19 cellular contexts compared by ENCODE assay signal in genomic region chr4:150039790-150040189, GRCh38. TPM values are rescaled to one million over a fixed set of nuclear protein-coding genes. Genes with fewer than 3 reads are reported as not detected.
DNase-seq lines count a peak whose midpoint lies in the region; ATAC-seq and TF ChIP-seq lines count a peak whose summit lies in the region.
"Had no signal": no experiment of that assay in that cellular context is flagged by ENCODE, and none has a peak within 500 bp of the region (broad histone marks: within the 10 kb centered on the region; RNA-seq: fewer than 3 reads in every experiment).

No MANE protein-coding gene starts in this region.

- no peak overlapping the region for H4K91ac ChIP-seq in neuronal stem cell (ENCODE audit: low read depth, low read length, poor library complexity)

- H2BK15ac ChIP-seq in neuronal stem cell (ENCODE audit: low read length), result no peak overlapping the region

- no CpG with 5 or more reads among the region's 1 CpG for WGBS in neuronal stem cell (ENCODE audit: extremely low coverage in 2 of 2, insufficient read length in 2 of 2, insufficient replicate concordance in 1 of 2), 2 donors
- 82% methylated on average over 1 of the region's 1 CpG for WGBS in SK-N-SH (ENCODE audit: low lambda C conversion rate)

- TF ChIP-seq EP300 in SK-N-SH (IDR thresholded peaks at IDR 0.05; ENCODE audit: borderline replicate concordance in 1 of 2, low read depth in 1 of 2, low read length in 1 of 2), result no peak

- H3K23ac ChIP-seq in neuronal stem cell (ENCODE audit: low read depth, low read length, poor library complexity), result no peak overlapping the region

- POLR2A ChIA-PET in SK-N-SH (lab: Yijun Ruan, JAX), result no interaction called here

- no peak overlapping the region for H2BK5ac ChIP-seq in neuronal stem cell (ENCODE audit: low read length)

- no peak overlapping the region for H3K18ac ChIP-seq in neuronal stem cell (ENCODE audit: low read length)

- no peaks in the 10 kb centered on the region for H3K9me3 ChIP-seq in neuronal stem cell (replicated peaks in 1 of 2; ENCODE audit: control insufficient read depth in 2 of 2, insufficient read depth in 1 of 2, low read depth in 1 of 2, low read length in 2 of 2)
- no peaks in the 10 kb centered on the region for H3K9me3 ChIP-seq in SK-N-SH
- H3K9me3 ChIP-seq: heart right ventricle, tibial nerve had no signal

- no peaks in the 10 kb centered on the region for H3K9me2 ChIP-seq in SK-N-SH

- H3K79me2 ChIP-seq in SK-N-SH (ENCODE audit: insufficient read depth), result no peaks in the 10 kb centered on the region

- H3K4me3 ChIP-seq in neuronal stem cell (ENCODE audit: low read length in 2 of 2) (no peak overlapping the region), SK-N-SH (ENCODE audit: low read depth in 2 of 2, low read length in 1 of 2) (no peak overlapping the region)
- H3K4me3 ChIP-seq: heart right ventricle, PC-9, tibial nerve had no signal

- H2AFZ ChIP-seq in neuronal stem cell (ENCODE audit: low read length), result no peak overlapping the region
- H2AFZ ChIP-seq in SK-N-SH (ENCODE audit: low read depth), result no peak overlapping the region
- H2AFZ ChIP-seq: PC-9 had no signal

- TF ChIP-seq POLR2A in Raji (IDR thresholded peaks at IDR 0.05; ENCODE audit: insufficient read depth, low read depth, low read length), result peak; percentile 32; the same call in 1 of the 2 replicates

- H3K4me1 ChIP-seq in neuronal stem cell (ENCODE audit: control insufficient read depth in 2 of 2, insufficient read depth in 1 of 2, low read depth in 1 of 2, low read length in 2 of 2) (no peaks in the 10 kb centered on the region), SK-N-SH (ENCODE audit: control insufficient read depth in 1 of 2, insufficient read depth in 2 of 2, low read depth in 1 of 2, low read length in 1 of 2) (no peaks in the 10 kb centered on the region)
- H3K4me1 ChIP-seq: heart right ventricle, tibial nerve had no signal

- H3K4ac ChIP-seq in neuronal stem cell (ENCODE audit: low read length), result no peak overlapping the region

- no peaks in the 10 kb centered on the region for H4K20me1 ChIP-seq in SK-N-SH (ENCODE audit: insufficient read depth)

- no peak overlapping the region for H2AK5ac ChIP-seq in neuronal stem cell (ENCODE audit: low read depth, low read length)

- no peak overlapping the region for H3K14ac ChIP-seq in neuronal stem cell (ENCODE audit: low read length)

- no peaks in the 10 kb centered on the region for H3F3A ChIP-seq in SK-N-SH (replicated peaks; ENCODE audit: insufficient read depth)

- no peak overlapping the region for H2BK12ac ChIP-seq in neuronal stem cell (ENCODE audit: low read length)

- H3K4me2 ChIP-seq in neuronal stem cell (ENCODE audit: insufficient read depth, low read length, poor library complexity, severe bottlenecking) (no peak overlapping the region), SK-N-SH (no peak overlapping the region)
- H3K4me2 ChIP-seq: PC-9 had no signal

- H3K36me3 ChIP-seq in neuronal stem cell (replicated peaks in 1 of 2; ENCODE audit: control insufficient read depth in 2 of 2, insufficient read depth in 2 of 2, low read length in 2 of 2), result no peaks in the 10 kb centered on the region
- H3K36me3 ChIP-seq in SK-N-SH (replicated peaks in 1 of 2; ENCODE audit: control insufficient read depth in 1 of 2, insufficient read depth in 2 of 2, low read length in 1 of 2), result no peaks in the 10 kb centered on the region
- H3K36me3 ChIP-seq: heart right ventricle, tibial nerve had no signal

- TF ChIP-seq RAD21 in SK-N-SH (IDR thresholded peaks at IDR 0.05; ENCODE audit: low read length), result no peak

- H3K9ac ChIP-seq in neuronal stem cell (ENCODE audit: low read depth, low read length, poor library complexity) (no peak overlapping the region), SK-N-SH (no peak overlapping the region)

- DNase-seq in DMS53 (lab: John Stamatoyannopoulos, UW) (peak; percentile 26), DMS53 treated with DMSO at 0.1 percent for 48 hours (lab: John Stamatoyannopoulos, UW; ENCODE audit: unreplicated experiment) (no peak), NAMALWA (ENCODE audit: low spot score) (peak; percentile 95), G401 (ENCODE audit: low spot score) (no peak), neuronal stem cell (ENCODE audit: low spot score) (no peak), SK-N-SH (no peak)
- DNase-seq: activated CD4-positive, alpha-beta T cell treated with anti-CD3 and anti-CD28 coated beads for 36 hours; activated CD8-positive, alpha-beta memory T cell treated with anti-CD3 and anti-CD28 coated beads, Interleukin-2, amount 50 U/mL, for 4 hours; anterior cingulate cortex; heart right ventricle; mammary epithelial cell; NCI-H1417 treated with DMSO at 0.1 percent for 48 hours; PC-9; stimulated activated naive CD4-positive, alpha-beta T cell; T-helper 9 cell had no signal

- H2BK120ac ChIP-seq in neuronal stem cell (ENCODE audit: low read depth, low read length), result no peak overlapping the region

- ATAC-seq in HG03439 (IDR thresholded peaks at IDR 0.05; ENCODE audit: unreplicated experiment), result no peak
- ATAC-seq: activated CD4-positive, alpha-beta T cell treated with anti-CD3 and anti-CD28 coated beads for 36 hours; heart right ventricle had no signal

- in situ Hi-C loops in G401 (cut with HindIII; ENCODE audit: low sequenced_read_pairs), result no loop called here

- H3K27ac ChIP-seq in neuronal stem cell (replicated peaks; ENCODE audit: low read length) (no peak overlapping the region), SK-N-SH (ENCODE audit: low read depth in 2 of 2, low read length in 1 of 2) (no peak overlapping the region)
- H3K27ac ChIP-seq: 22Rv1, heart right ventricle, PC-9, tibial nerve had no signal

- no peak for TF ChIP-seq CTCF in SK-N-SH (IDR thresholded peaks at IDR 0.05)

- no peaks in the 10 kb centered on the region for H3K79me1 ChIP-seq in neuronal stem cell (ENCODE audit: low read depth, low read length)

- CTCF ChIA-PET in SK-N-SH (lab: Yijun Ruan, JAX), result no interaction called here

- H3K27me3 ChIP-seq in neuronal stem cell (ENCODE audit: control insufficient read depth in 3 of 3, insufficient read depth in 3 of 3, low read depth in 1 of 3, low read length in 3 of 3) (no peaks in the 10 kb centered on the region), SK-N-SH (ENCODE audit: insufficient read depth) (no peaks in the 10 kb centered on the region)
- H3K27me3 ChIP-seq: heart right ventricle, tibial nerve had no signal

- H4K8ac ChIP-seq in neuronal stem cell (ENCODE audit: low read depth, low read length), result no peak overlapping the region

TF ChIP-seq in SK-N-SH, 30 proteins besides CTCF, POLR2A, EP300 and RAD21 (continues in another document):
- no peak for TF ChIP-seq TEAD4 (IDR thresholded peaks at IDR 0.05; ENCODE audit: borderline replicate concordance, insufficient read depth)
- no peak for TF ChIP-seq POLR2AphosphoS5 (IDR thresholded peaks at IDR 0.05; ENCODE audit: low read depth, low read length)
- no peak for TF ChIP-seq RXRA (IDR thresholded peaks at IDR 0.05; ENCODE audit: borderline replicate concordance, low read depth)
- no peak for TF ChIP-seq USF1 (IDR thresholded peaks at IDR 0.05; ENCODE audit: borderline replicate concordance, low read depth)
- TF ChIP-seq NFIC (IDR thresholded peaks at IDR 0.05; ENCODE audit: borderline replicate concordance), result no peak
- TF ChIP-seq JUND (IDR thresholded peaks at IDR 0.05), result no peak
- TF ChIP-seq ELF1 (IDR thresholded peaks at IDR 0.05), result no peak
- TF ChIP-seq USF2 (IDR thresholded peaks at IDR 0.05; ENCODE audit: borderline replicate concordance, low read depth, low read length), result no peak
- no peak for TF ChIP-seq TAF1 (IDR thresholded peaks at IDR 0.05; ENCODE audit: borderline replicate concordance, low read depth, low read length)
- no peak for TF ChIP-seq GABPA (IDR thresholded peaks at IDR 0.05; ENCODE audit: low read depth)
- no peak for TF ChIP-seq FOSL2 (IDR thresholded peaks at IDR 0.05; ENCODE audit: borderline replicate concordance, low read depth)
- TF ChIP-seq YY1 (IDR thresholded peaks at IDR 0.05; ENCODE audit: low read depth), result no peak
- no peak for TF ChIP-seq GATA2 (CRISPR knock-in tag; IDR thresholded peaks at IDR 0.05)

RNA-seq across cellular contexts. Expression of gene DCLK2, which starts 38.5 kb away (rescaled TPM):
- 0.06 and 0.10 TPM in 2 replicates for total RNA-seq in G401 (2014; rRNA removed; shearing (Covaris generic))
- polyA plus RNA-seq in neuronal stem cell (2013, experiment 1 of 2), result 13.6 TPM
- polyA plus RNA-seq in neuronal stem cell (2013, experiment 2 of 2), result 13.3 TPM
- polyA plus RNA-seq in SK-N-SH (2012; rRNA removed), result 10.0 and 10.1 TPM in 2 replicates
- 11.0 and 11.4 TPM in 2 replicates for polyA plus RNA-seq in SK-N-SH (2012; cell fraction: cytosol; rRNA removed)
- polyA plus RNA-seq in SK-N-SH (2012; cell fraction: nucleus; rRNA removed), result 16.8 and 19.1 TPM in 2 replicates
- total RNA-seq: activated CD4-positive, alpha-beta T cell treated with anti-CD3 and anti-CD28 coated beads for 36 hours had no signal

Comparison
In these comparisons a context has a peak if more than half of its experiments do, and no peak if none do; other contexts are left out.
1. DNase-seq: peak in DMS53 (single experiment) and NAMALWA (single experiment); none in DMS53 treated with DMSO at 0.1 percent for 48 hours (single experiment), G401 (single experiment), neuronal stem cell (single experiment) and SK-N-SH (single experiment).